ENCODE assay signal across 20 cellular contexts in the genomic region with DNA sequence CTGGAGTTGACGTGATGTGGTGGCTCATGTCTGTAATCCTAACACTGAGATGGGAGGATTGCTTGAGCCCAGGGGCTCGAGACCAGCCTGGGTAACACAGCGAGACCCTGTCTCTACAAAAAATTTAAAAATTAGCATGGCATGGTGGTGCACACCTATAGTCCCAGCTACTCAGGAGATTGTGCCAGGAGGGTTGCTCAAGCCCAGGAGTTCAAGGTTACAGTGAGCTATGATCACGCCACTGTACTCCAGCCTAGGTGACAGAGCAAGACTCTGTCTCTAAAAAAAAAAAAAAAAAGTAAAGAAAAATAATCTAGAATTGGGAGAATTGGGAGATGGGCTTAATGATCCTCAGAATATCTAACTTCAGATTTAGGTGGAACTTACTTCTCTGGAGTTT. TPM values are rescaled to one million over a fixed set of nuclear protein-coding genes. Genes with fewer than 3 reads are reported as not detected.
DNase-seq lines count a peak whose midpoint lies in the region; ATAC-seq and TF ChIP-seq lines count a peak whose summit lies in the region.
"Had no signal": no experiment of that assay in that cellular context is flagged by ENCODE, and none has a peak within 500 bp of the region (broad histone marks: within the 10 kb centered on the region; RNA-seq: fewer than 3 reads in every experiment).

No MANE protein-coding gene starts in this region.

- H2AFZ ChIP-seq in SK-N-SH (ENCODE audit: low read depth) = no peak overlapping the region

- H3K9me3 ChIP-seq in CD8-positive, alpha-beta T cell (ENCODE audit: low read length) = no peaks in the 10 kb centered on the region
- no peaks in the 10 kb centered on the region for H3K9me3 ChIP-seq in naive thymus-derived CD4-positive, alpha-beta T cell (ENCODE audit: control insufficient read depth in 2 of 3, low read length in 3 of 3)
- H3K9me3 ChIP-seq in SK-N-SH = no peaks in the 10 kb centered on the region
- H3K9me3 ChIP-seq: Caco-2 had no signal

- 60% methylated on average over 4 of the region's 4 CpGs for WGBS in SK-N-SH (ENCODE audit: low lambda C conversion rate)

- peaks cover 98% of the 10 kb centered on the region for H4K20me1 ChIP-seq in SK-N-SH (ENCODE audit: insufficient read depth)

- peaks cover 98% of the 10 kb centered on the region for H3K79me2 ChIP-seq in SK-N-SH (ENCODE audit: insufficient read depth)

- H3K27me3 ChIP-seq in CD8-positive, alpha-beta T cell (ENCODE audit: insufficient read depth, low read length) = no peaks in the 10 kb centered on the region
- no peaks in the 10 kb centered on the region for H3K27me3 ChIP-seq in naive thymus-derived CD4-positive, alpha-beta T cell (ENCODE audit: control insufficient read depth in 2 of 2, insufficient read depth in 2 of 2, low read length in 2 of 2)
- H3K27me3 ChIP-seq in SK-N-SH (ENCODE audit: insufficient read depth) = no peaks in the 10 kb centered on the region

- H3K27me3 Mint-ChIP-seq in activated naive CD4-positive, alpha-beta T cell treated with anti-CD3 and anti-CD28 coated beads for 36 hours (ENCODE audit: low read depth) = no peaks in the 10 kb centered on the region
- no peaks in the 10 kb centered on the region for H3K27me3 Mint-ChIP-seq in CD8-positive, alpha-beta T cell (ENCODE audit: low read depth)
- H3K27me3 Mint-ChIP-seq in activated naive CD8-positive, alpha-beta T cell treated with anti-CD3 and anti-CD28 coated beads for 36 hours = no peaks in the 10 kb centered on the region
- H3K27me3 Mint-ChIP-seq in naive thymus-derived CD4-positive, alpha-beta T cell = no peaks in the 10 kb centered on the region

- no peak overlapping the region for H3K4me3 ChIP-seq in CD8-positive, alpha-beta T cell (ENCODE audit: low read depth, low read length)
- H3K4me3 ChIP-seq in naive thymus-derived CD4-positive, alpha-beta T cell (ENCODE audit: low read length) = no peak overlapping the region
- H3K4me3 ChIP-seq in SK-N-SH (ENCODE audit: low read depth in 2 of 2, low read length in 1 of 2) = no peak overlapping the region

- CTCF ChIA-PET in activated naive CD4-positive, alpha-beta T cell treated with anti-CD3 and anti-CD28 coated beads for 36 hours (lab: Charles Lee) = no interaction called here
- CTCF ChIA-PET in CD8-positive, alpha-beta T cell (lab: Charles Lee) = interaction anchor here (0.7 kb wide), 1 partner anchor 13 kb away, joined by 3 read pairs; no protein-coding TSS in a partner anchor
- CTCF ChIA-PET in naive thymus-derived CD4-positive, alpha-beta T cell (lab: Charles Lee) = interaction anchor here (0.7 to 1.1 kb wide), 2 partner anchors 34 to 46 kb away, joined by 3 read pairs; no protein-coding TSS in a partner anchor
- CTCF ChIA-PET in SK-N-SH (lab: Yijun Ruan, JAX) = no interaction called here
- CTCF ChIA-PET in GM10248 (lab: Yijun Ruan, JAX) = interaction anchor here (0.6 to 1.4 kb wide), 4 partner anchors 12 to 123 kb away, joined by 3 to 4 read pairs (median 3); no protein-coding TSS in a partner anchor

- H3K4me2 ChIP-seq in SK-N-SH = no peak overlapping the region

- no peak for TF ChIP-seq RAD21 in SK-N-SH (IDR thresholded peaks at IDR 0.05; ENCODE audit: low read length)

- no peaks in the 10 kb centered on the region for H3K9me2 ChIP-seq in SK-N-SH

- no peak overlapping the region for H3K27ac ChIP-seq in CD8-positive, alpha-beta T cell (ENCODE audit: low read depth, low read length)
- H3K27ac ChIP-seq in naive thymus-derived CD4-positive, alpha-beta T cell (ENCODE audit: low read depth, low read length) = no peak overlapping the region
- H3K27ac ChIP-seq in SK-N-SH (ENCODE audit: low read depth in 2 of 2, low read length in 1 of 2) = no peak overlapping the region
- H3K27ac ChIP-seq: HL-60 had no signal

- TF ChIP-seq EP300 in SK-N-SH (IDR thresholded peaks at IDR 0.05; ENCODE audit: borderline replicate concordance in 1 of 2, low read depth in 1 of 2, low read length in 1 of 2) = no peak

- H3K4me3 Mint-ChIP-seq in activated naive CD4-positive, alpha-beta T cell treated with anti-CD3 and anti-CD28 coated beads for 36 hours = no peak overlapping the region
- H3K4me3 Mint-ChIP-seq in CD8-positive, alpha-beta T cell = no peak overlapping the region
- no peak overlapping the region for H3K4me3 Mint-ChIP-seq in activated naive CD8-positive, alpha-beta T cell treated with anti-CD3 and anti-CD28 coated beads for 36 hours
- H3K4me3 Mint-ChIP-seq in naive thymus-derived CD4-positive, alpha-beta T cell = peak overlapping the region in 2 of 10 donors; percentile 24 to 26
- H3K4me3 Mint-ChIP-seq: CD14-positive monocyte, H9 had no signal

- H3K4me1 Mint-ChIP-seq in activated naive CD4-positive, alpha-beta T cell treated with anti-CD3 and anti-CD28 coated beads for 36 hours (ENCODE audit: low read depth) = peaks cover 86% of the 10 kb centered on the region
- H3K4me1 Mint-ChIP-seq in CD8-positive, alpha-beta T cell (ENCODE audit: low read depth) = peaks cover 92% of the 10 kb centered on the region
- peaks cover 72% of the 10 kb centered on the region for H3K4me1 Mint-ChIP-seq in activated naive CD8-positive, alpha-beta T cell treated with anti-CD3 and anti-CD28 coated beads for 36 hours
- peaks cover 54 to 99% (median 88%) of the 10 kb centered on the region in 7 donors for H3K4me1 Mint-ChIP-seq in naive thymus-derived CD4-positive, alpha-beta T cell
- H3K4me1 Mint-ChIP-seq: H9 had no signal

- intact Hi-C loops in activated naive CD4-positive, alpha-beta T cell treated with anti-CD3 and anti-CD28 coated beads for 36 hours (cut with micrococcal nuclease) = no loop called here
- intact Hi-C loops in CD8-positive, alpha-beta T cell (cut with DNase I, micrococcal nuclease) = no loop called here
- intact Hi-C loops in naive thymus-derived CD4-positive, alpha-beta T cell (cut with micrococcal nuclease) = no loop called here

- POLR2A ChIA-PET in CD8-positive, alpha-beta T cell (lab: Charles Lee) = interaction anchor here (0.5 kb wide), 1 partner anchor 9 kb away, joined by 4 read pairs; no protein-coding TSS in a partner anchor
- POLR2A ChIA-PET in naive thymus-derived CD4-positive, alpha-beta T cell (lab: Charles Lee) = interaction anchor here (0.9 to 1.2 kb wide), 2 partner anchors 11 to 41 kb away, joined by 3 to 4 read pairs; no protein-coding TSS in a partner anchor
- POLR2A ChIA-PET in SK-N-SH (lab: Yijun Ruan, JAX) (no interaction called here), GM10248 (lab: Yijun Ruan, JAX) (no interaction called here)

- H3K9ac ChIP-seq in SK-N-SH = no peak overlapping the region

- H3F3A ChIP-seq in SK-N-SH (replicated peaks; ENCODE audit: insufficient read depth) = no peaks in the 10 kb centered on the region

- no peak for ATAC-seq in CD8-positive, alpha-beta T cell
- no peak for ATAC-seq in naive thymus-derived CD4-positive, alpha-beta T cell
- ATAC-seq: Right ventricle myocardium inferior had no signal

- peak overlapping the region; percentile 39 for H3K27ac Mint-ChIP-seq in activated naive CD4-positive, alpha-beta T cell treated with anti-CD3 and anti-CD28 coated beads for 36 hours
- peak overlapping the region; percentile 90 for H3K27ac Mint-ChIP-seq in CD8-positive, alpha-beta T cell
- peak overlapping the region; percentile 34 for H3K27ac Mint-ChIP-seq in activated naive CD8-positive, alpha-beta T cell treated with anti-CD3 and anti-CD28 coated beads for 36 hours
- peak overlapping the region in 7 of 9 donors; percentile 19 to 92 (median 79) for H3K27ac Mint-ChIP-seq in naive thymus-derived CD4-positive, alpha-beta T cell
- H3K27ac Mint-ChIP-seq: H9 had no signal

- H3K36me3 Mint-ChIP-seq in activated naive CD4-positive, alpha-beta T cell treated with anti-CD3 and anti-CD28 coated beads for 36 hours (ENCODE audit: low read depth) = peaks cover 36% of the 10 kb centered on the region
- H3K36me3 Mint-ChIP-seq in CD8-positive, alpha-beta T cell = peaks cover 71% of the 10 kb centered on the region
- H3K36me3 Mint-ChIP-seq in activated naive CD8-positive, alpha-beta T cell treated with anti-CD3 and anti-CD28 coated beads for 36 hours = peaks cover 57% of the 10 kb centered on the region
- peaks cover 4 to 38% (median 24%) of the 10 kb centered on the region in 5 donors for H3K36me3 Mint-ChIP-seq in naive thymus-derived CD4-positive, alpha-beta T cell

- TF ChIP-seq CTCF in CD8-positive, alpha-beta T cell (IDR thresholded peaks at IDR 0.05) = no peak
- TF ChIP-seq CTCF in SK-N-SH (IDR thresholded peaks at IDR 0.05) (no peak), GM10248 (IDR thresholded peaks at IDR 0.05; ENCODE audit: control extremely low read depth, extremely low read depth, low read depth, missing control alignments) (no peak)

- H3K4me1 ChIP-seq in CD8-positive, alpha-beta T cell (ENCODE audit: insufficient read depth, low read length) = peaks cover 93% of the 10 kb centered on the region
- peaks cover 69 to 74% of the 10 kb centered on the region in 2 donors for H3K4me1 ChIP-seq in naive thymus-derived CD4-positive, alpha-beta T cell (ENCODE audit: control insufficient read depth in 2 of 2, insufficient read depth in 2 of 2, low read length in 2 of 2)
- no peaks in the 10 kb centered on the region for H3K4me1 ChIP-seq in SK-N-SH (ENCODE audit: control insufficient read depth in 1 of 2, insufficient read depth in 2 of 2, low read depth in 1 of 2, low read length in 1 of 2)
- H3K4me1 ChIP-seq: Caco-2 had no signal

- H3K9me3 Mint-ChIP-seq in activated naive CD4-positive, alpha-beta T cell treated with anti-CD3 and anti-CD28 coated beads for 36 hours = no peaks in the 10 kb centered on the region
- H3K9me3 Mint-ChIP-seq in CD8-positive, alpha-beta T cell = no peaks in the 10 kb centered on the region
- H3K9me3 Mint-ChIP-seq in activated naive CD8-positive, alpha-beta T cell treated with anti-CD3 and anti-CD28 coated beads for 36 hours = no peaks in the 10 kb centered on the region
- peaks cover 0 to 2% (median 0%) of the 10 kb centered on the region in 11 donors for H3K9me3 Mint-ChIP-seq in naive thymus-derived CD4-positive, alpha-beta T cell

- H3K36me3 ChIP-seq in CD8-positive, alpha-beta T cell (ENCODE audit: insufficient read depth, low read length) = peaks cover 11% of the 10 kb centered on the region
- H3K36me3 ChIP-seq in naive thymus-derived CD4-positive, alpha-beta T cell (ENCODE audit: control insufficient read depth in 2 of 3, insufficient read depth in 3 of 3, low read length in 3 of 3) = peaks cover 0 to 24% (median 4%) of the 10 kb centered on the region in 3 experiments
- H3K36me3 ChIP-seq in SK-N-SH (replicated peaks in 1 of 2; ENCODE audit: control insufficient read depth in 1 of 2, insufficient read depth in 2 of 2, low read length in 1 of 2) = peaks cover 0 to 4% of the 10 kb centered on the region in 2 experiments

- DNase-seq in activated naive CD4-positive, alpha-beta T cell treated with anti-CD3 and anti-CD28 coated beads for 36 hours = no peak
- no peak for DNase-seq in activated naive CD4-positive, alpha-beta T cell treated with anti-CD3 and anti-CD28 coated beads, Interleukin-2, amount 50 U/mL, for 16 hours
- no peak for DNase-seq in CD8-positive, alpha-beta T cell
- DNase-seq in activated naive CD8-positive, alpha-beta T cell treated with anti-CD3 and anti-CD28 coated beads for 36 hours = no peak
- DNase-seq in naive thymus-derived CD4-positive, alpha-beta T cell = no peak
- DNase-seq in SK-N-SH (no peak), GM10248 (ENCODE audit: extremely low spot score) (no peak), cerebellum (ENCODE audit: low spot score) (no peak)
- DNase-seq: Caco-2; H9; IMR-90; NCI-H1417; NCI-H187; NCI-H2107; NCI-H510A; NCI-H748 treated with DMSO at 0.1 percent for 48 hours; NK-92 treated with Interleukin-12 subunit alpha and Interleukin-12 subunit beta, amount 100 ng/mL, for 24 hours had no signal

RNA-seq across cellular contexts. Expression of gene MSN, which starts 51.1 kb away (rescaled TPM):
- total RNA-seq in activated naive CD4-positive, alpha-beta T cell treated with anti-CD3 and anti-CD28 coated beads for 36 hours = 100 to 1,000 TPM; 482 to 507 TPM
- total RNA-seq in CD8-positive, alpha-beta T cell = 100 to 1,000 TPM; 285 to 286 TPM
- 100 to 1,000 TPM; 433 to 443 TPM for total RNA-seq in activated naive CD8-positive, alpha-beta T cell treated with anti-CD3 and anti-CD28 coated beads for 36 hours
- 100 to 1,000 TPM; 267 to 635 (median 274) TPM for total RNA-seq in naive thymus-derived CD4-positive, alpha-beta T cell
- polyA plus RNA-seq in naive thymus-derived CD4-positive, alpha-beta T cell = 100 to 1,000 TPM; 485 to 550 TPM
- polyA plus RNA-seq in SK-N-SH (2012; rRNA removed) = 189 and 226 TPM in 2 replicates
- 139 and 159 TPM in 2 replicates for polyA plus RNA-seq in SK-N-SH (2012; cell fraction: cytosol; rRNA removed)
- polyA plus RNA-seq in SK-N-SH (2012; cell fraction: nucleus; rRNA removed) = 133 and 207 TPM in 2 replicates
- total RNA-seq in cerebellum = 33.2 TPM

Comparison
In these comparisons a context has a peak if more than half of its experiments do, and no peak if none do; other contexts are left out.
1. H3K27ac Mint-ChIP-seq: peak in every context shown above with its lines; median percentile 90 in CD8-positive, alpha-beta T cell; 79 in naive thymus-derived CD4-positive, alpha-beta T cell; 39 in activated naive CD4-positive, alpha-beta T cell treated with anti-CD3 and anti-CD28 coated beads for 36 hours; 34 in activated naive CD8-positive, alpha-beta T cell treated with anti-CD3 and anti-CD28 coated beads for 36 hours.
2. CTCF ChIA-PET loops: an anchor here in CD8-positive, alpha-beta T cell (0.7 kb wide), naive thymus-derived CD4-positive, alpha-beta T cell (0.7 to 1.1 kb wide) and GM10248 (0.6 to 1.4 kb wide); none called in activated naive CD4-positive, alpha-beta T cell treated with anti-CD3 and anti-CD28 coated beads for 36 hours and SK-N-SH.
3. POLR2A ChIA-PET loops: an anchor here in CD8-positive, alpha-beta T cell (0.5 kb wide) and naive thymus-derived CD4-positive, alpha-beta T cell (0.9 to 1.2 kb wide); none called in SK-N-SH and GM10248.